In the genomic region with DNA sequence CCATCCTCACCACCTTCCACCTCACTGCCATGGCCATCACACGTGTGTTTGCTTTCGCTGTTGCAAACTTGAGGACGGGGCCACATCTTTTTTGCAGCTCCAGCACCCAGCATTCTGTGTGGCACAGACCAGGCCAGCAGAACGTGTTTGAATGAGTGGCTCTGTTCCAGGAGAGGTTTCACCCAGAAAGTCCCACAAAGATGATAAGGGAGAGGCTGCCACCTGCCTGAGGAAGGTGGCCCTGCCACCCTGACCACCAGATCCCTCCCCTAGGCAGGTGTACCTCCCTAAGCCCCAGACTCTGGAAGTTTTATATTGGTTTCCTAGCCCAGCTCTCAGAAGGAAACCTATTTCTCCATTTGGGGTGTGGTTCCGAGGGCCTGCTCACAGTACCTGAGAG, we compare ENCODE assay signal across 11 cellular contexts.
DNase-seq lines count a peak whose midpoint lies in the region; ATAC-seq, FAIRE-seq and TF ChIP-seq lines count a peak whose summit lies in the region.
"Had no signal": no experiment of that assay in that cellular context is flagged by ENCODE, and none has a peak within 500 bp of the region (broad histone marks: within the 10 kb centered on the region; RNA-seq: fewer than 3 reads in every experiment).

No MANE protein-coding gene starts in this region.

- no peak overlapping the region for H3K4me2 ChIP-seq in GM12878 (ENCODE audit: control insufficient read depth, insufficient read depth)

- SMC1A ChIA-PET in GM12878 (lab: Charles Lee; ENCODE audit: uncharacterized antibody, unreplicated experiment): no interaction called here

- no peaks in the 10 kb centered on the region for H3K9me3 ChIP-seq in GM12878 (replicated peaks; ENCODE audit: control insufficient read depth, insufficient read depth, low read length)
- no peaks in the 10 kb centered on the region for H3K9me3 ChIP-seq in pancreas
- H3K9me3 ChIP-seq: adrenal gland had no signal

- TF ChIP-seq CTCF in GM12878 (IDR thresholded peaks at IDR 0.05 in 2 of 3, conservative IDR thresholded peaks at IDR 0.05 in 1 of 3; ENCODE audit: control insufficient read depth in 2 of 3, extremely low read depth in 1 of 3, insufficient read depth in 1 of 3, low read depth in 3 of 3, low read length in 3 of 3) (peak; percentile 15 to 61 (median 30); a peak in 4 of 6 replicates), pancreas (IDR thresholded peaks at IDR 0.05) (peak in 2 of 4 donors; percentile 17 to 25), HFFc6 (IDR thresholded peaks at IDR 0.05) (no peak)

- H3K4me3 ChIP-seq in GM12878: no peak overlapping the region
- no peak overlapping the region for H3K4me3 ChIP-seq in pancreas
- H3K4me3 ChIP-seq: adrenal gland had no signal

- H3K4me3 Mint-ChIP-seq in HFFc6: no peak overlapping the region

- H3K27me3 Mint-ChIP-seq in HFFc6 (ENCODE audit: insufficient read depth): peaks cover 15% of the 10 kb centered on the region

- no peak overlapping the region for H3K27ac Mint-ChIP-seq in HFFc6

- BruUV-seq in GM12878 (replicated peaks; lab: Mats Ljungman, UMichigan): no TSS peak

- no peaks in the 10 kb centered on the region; the same call in 1 of the 2 replicates for H3K9me3 Mint-ChIP-seq in HFFc6

- H3K27ac ChIP-seq in GM12878 (ENCODE audit: control insufficient read depth, insufficient read depth) (no peak overlapping the region), pancreas (no peak overlapping the region)

- CTCF ChIA-PET in GM12878 (lab: Yijun Ruan, JAX): interaction anchor here (0.5 to 1.7 kb wide), 4 partner anchors 77 to 506 kb away, joined by 3 to 4 read pairs (median 4); no protein-coding TSS in a partner anchor

- ATAC-seq in GM12878 (peak; percentile 69), pancreas (peak; percentile 18 to 55 (median 44)), HG03460 (IDR thresholded peaks at IDR 0.05; ENCODE audit: unreplicated experiment) (no peak)

- no peak for FAIRE-seq in GM12878 (lab: Jason Lieb, UNC)
- no peak for FAIRE-seq in pancreas (lab: Jason Lieb, UNC)
- FAIRE-seq: islet of Langerhans had no signal

- peak; percentile 30 for DNase-seq in NCI-H1436 treated with DMSO at 0.1 percent for 48 hours (lab: John Stamatoyannopoulos, UW)
- no peak for DNase-seq in NCI-H1436 (lab: John Stamatoyannopoulos, UW)
- DNase-seq in MV-4-11 (lab: John Stamatoyannopoulos, UW): peak; percentile 51
- no peak for DNase-seq in GM12878 (ENCODE audit: low read depth, low spot score)
- DNase-seq in pancreas: peak in 4 of 6 donors; percentile 28 to 56 (median 42)
- DNase-seq in stimulated activated CD4-positive, alpha-beta T cell treated with anti-CD3 and anti-CD28 coated beads, Interleukin-12 subunit alpha, Interleukin-12 subunit beta, amount 100 ng/mL, for 4 hours: no peak
- no peak for DNase-seq in HFFc6
- DNase-seq: GDM1 had no signal

- no peaks in the 10 kb centered on the region for H3K79me2 ChIP-seq in GM12878 (ENCODE audit: control insufficient read depth, insufficient read depth, low read length)

- H3K4me1 Mint-ChIP-seq in HFFc6 (ENCODE audit: low read depth): peaks cover 7% of the 10 kb centered on the region; the same call in 1 of the 2 replicates

- intact Hi-C loops in GM12878 (cut with micrococcal nuclease; ENCODE audit: unreplicated experiment) (loop anchor here (1.0 kb wide), 1 partner anchor 244 kb away; no protein-coding TSS in a partner anchor), pancreas (cut with DNase I) (no loop called here)

- no peak for TF ChIP-seq POLR2A in GM12878 (IDR thresholded peaks at IDR 0.05; ENCODE audit: low read depth, low read length)

- 4% methylated on average over 5 of the region's 5 CpGs for WGBS in GM12878 (ENCODE audit: insufficient coverage, insufficient replicate concordance, low lambda C conversion rate, missing lambda C conversion rate)
- WGBS in pancreas, 2 donors: 61 to 63% methylated on average over 5 of the region's 5 CpGs

- peaks cover 0 to 3% of the 10 kb centered on the region in 2 experiments; a peak in 2 of 4 replicates for H3K27me3 ChIP-seq in GM12878 (replicated peaks in 1 of 2; ENCODE audit: control insufficient read depth in 2 of 2, insufficient read depth in 2 of 2, low read length in 1 of 2)
- H3K27me3 ChIP-seq in pancreas: no peaks in the 10 kb centered on the region
- H3K27me3 ChIP-seq: adrenal gland had no signal

- in situ Hi-C loops in GM12878 (cut with MboI): no loop called here

- H3K36me3 Mint-ChIP-seq in HFFc6 (ENCODE audit: low read depth): no peaks in the 10 kb centered on the region; the same call in 1 of the 2 replicates

- H3K9ac ChIP-seq in GM12878 (ENCODE audit: control insufficient read depth, insufficient read depth, low read length): no peak overlapping the region

- H3K36me3 ChIP-seq in GM12878 (ENCODE audit: control insufficient read depth in 2 of 2, insufficient read depth in 2 of 2, low read length in 1 of 2) (no peaks in the 10 kb centered on the region), pancreas (no peaks in the 10 kb centered on the region)
- H3K36me3 ChIP-seq: adrenal gland had no signal

- TF ChIP-seq RAD21 in GM12878 (IDR thresholded peaks at IDR 0.05; ENCODE audit: insufficient read depth, low read depth, low read length): peak; percentile 34; the same call in 1 of the 2 replicates

- POLR2A ChIA-PET in GM12878 (lab: Charles Lee): no interaction called here

- H3K4me1 ChIP-seq in GM12878 (ENCODE audit: control insufficient read depth, insufficient read depth, low read length) (no peaks in the 10 kb centered on the region), pancreas (peaks cover 10 to 27% (median 15%) of the 10 kb centered on the region in 3 donors)
- H3K4me1 ChIP-seq: adrenal gland had no signal

- no peak overlapping the region for H2AFZ ChIP-seq in GM12878 (ENCODE audit: control insufficient read depth, low read depth, low read length)

- no peaks in the 10 kb centered on the region for H4K20me1 ChIP-seq in GM12878 (ENCODE audit: control insufficient read depth, insufficient read depth)

- RAD21 ChIA-PET in GM12878 (lab: Charles Lee; ENCODE audit: unreplicated experiment): interaction anchor here (0.9 kb wide), 1 partner anchor 197 kb away, joined by 3 read pairs; no protein-coding TSS in a partner anchor

- no peak for TF ChIP-seq EP300 in GM12878 (IDR thresholded peaks at IDR 0.05; ENCODE audit: borderline replicate concordance in 1 of 2, control insufficient read depth in 1 of 2, low read depth in 2 of 2, low read length in 2 of 2)

TF ChIP-seq in GM12878, 131 proteins besides CTCF, POLR2A, EP300 and RAD21 (continues in another document):
- TF ChIP-seq CBX5 (IDR thresholded peaks at IDR 0.05; ENCODE audit: low read depth): no peak
- TF ChIP-seq CHD1 (IDR thresholded peaks at IDR 0.05; ENCODE audit: low read depth, low read length): no peak
- no peak for TF ChIP-seq FOXM1 (IDR thresholded peaks at IDR 0.05; ENCODE audit: low read depth, low read length)
- peak; percentile 57; the same call in 1 of the 2 replicates for TF ChIP-seq SMC3 (IDR thresholded peaks at IDR 0.05; ENCODE audit: borderline replicate concordance, low read length)
- TF ChIP-seq KDM1A (IDR thresholded peaks at IDR 0.05; ENCODE audit: borderline replicate concordance): no peak
- no peak for TF ChIP-seq SRF (IDR thresholded peaks at IDR 0.05; ENCODE audit: low read depth in 2 of 2, low read length in 2 of 2)
- TF ChIP-seq, protein P1, sequence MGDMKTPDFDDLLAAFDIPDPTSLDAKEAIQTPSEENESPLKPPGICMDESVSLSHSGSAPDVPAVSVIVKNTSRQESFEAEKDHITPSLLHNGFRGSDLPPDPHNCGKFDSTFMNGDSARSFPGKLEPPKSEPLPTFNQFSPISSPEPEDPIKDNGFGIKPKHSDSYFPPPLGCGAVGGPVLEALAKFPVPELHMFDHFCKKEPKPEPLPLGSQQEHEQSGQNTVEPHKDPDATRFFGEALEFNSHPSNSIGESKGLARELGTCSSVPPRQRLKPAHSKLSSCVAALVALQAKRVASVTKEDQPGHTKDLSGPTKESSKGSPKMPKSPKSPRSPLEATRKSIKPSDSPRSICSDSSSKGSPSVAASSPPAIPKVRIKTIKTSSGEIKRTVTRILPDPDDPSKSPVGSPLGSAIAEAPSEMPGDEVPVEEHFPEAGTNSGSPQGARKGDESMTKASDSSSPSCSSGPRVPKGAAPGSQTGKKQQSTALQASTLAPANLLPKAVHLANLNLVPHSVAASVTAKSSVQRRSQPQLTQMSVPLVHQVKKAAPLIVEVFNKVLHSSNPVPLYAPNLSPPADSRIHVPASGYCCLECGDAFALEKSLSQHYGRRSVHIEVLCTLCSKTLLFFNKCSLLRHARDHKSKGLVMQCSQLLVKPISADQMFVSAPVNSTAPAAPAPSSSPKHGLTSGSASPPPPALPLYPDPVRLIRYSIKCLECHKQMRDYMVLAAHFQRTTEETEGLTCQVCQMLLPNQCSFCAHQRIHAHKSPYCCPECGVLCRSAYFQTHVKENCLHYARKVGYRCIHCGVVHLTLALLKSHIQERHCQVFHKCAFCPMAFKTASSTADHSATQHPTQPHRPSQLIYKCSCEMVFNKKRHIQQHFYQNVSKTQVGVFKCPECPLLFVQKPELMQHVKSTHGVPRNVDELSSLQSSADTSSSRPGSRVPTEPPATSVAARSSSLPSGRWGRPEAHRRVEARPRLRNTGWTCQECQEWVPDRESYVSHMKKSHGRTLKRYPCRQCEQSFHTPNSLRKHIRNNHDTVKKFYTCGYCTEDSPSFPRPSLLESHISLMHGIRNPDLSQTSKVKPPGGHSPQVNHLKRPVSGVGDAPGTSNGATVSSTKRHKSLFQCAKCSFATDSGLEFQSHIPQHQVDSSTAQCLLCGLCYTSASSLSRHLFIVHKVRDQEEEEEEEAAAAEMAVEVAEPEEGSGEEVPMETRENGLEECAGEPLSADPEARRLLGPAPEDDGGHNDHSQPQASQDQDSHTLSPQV (IDR thresholded peaks at IDR 0.05): no peak
- no peak for TF ChIP-seq NBN (IDR thresholded peaks at IDR 0.05)
- no peak for TF ChIP-seq SIN3A (IDR thresholded peaks at IDR 0.05; ENCODE audit: low read depth, low read length)
- no peak for TF ChIP-seq CREM (IDR thresholded peaks at IDR 0.05; ENCODE audit: low read depth)
- TF ChIP-seq RUNX3 (IDR thresholded peaks at IDR 0.05; ENCODE audit: low read length): no peak
- no peak for TF ChIP-seq MYC (IDR thresholded peaks at IDR 0.05; ENCODE audit: insufficient read depth, insufficient read length, insufficient replicate concordance, low read length, severe bottlenecking)
- no peak for TF ChIP-seq KLF5 (IDR thresholded peaks at IDR 0.05; ENCODE audit: partially characterized antibody)
- TF ChIP-seq, protein P2, sequence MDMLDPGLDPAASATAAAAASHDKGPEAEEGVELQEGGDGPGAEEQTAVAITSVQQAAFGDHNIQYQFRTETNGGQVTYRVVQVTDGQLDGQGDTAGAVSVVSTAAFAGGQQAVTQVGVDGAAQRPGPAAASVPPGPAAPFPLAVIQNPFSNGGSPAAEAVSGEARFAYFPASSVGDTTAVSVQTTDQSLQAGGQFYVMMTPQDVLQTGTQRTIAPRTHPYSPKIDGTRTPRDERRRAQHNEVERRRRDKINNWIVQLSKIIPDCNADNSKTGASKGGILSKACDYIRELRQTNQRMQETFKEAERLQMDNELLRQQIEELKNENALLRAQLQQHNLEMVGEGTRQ (IDR thresholded peaks at IDR 0.05; ENCODE audit: borderline replicate concordance, low read depth, low read length): no peak
- TF ChIP-seq PAX5 (IDR thresholded peaks at IDR 0.05; ENCODE audit: borderline replicate concordance, low read depth, low read length): peak; percentile 43; the same call in 1 of the 2 replicates

Comparison
In these comparisons a context has a peak if more than half of its experiments do, and no peak if none do; other contexts are left out.
1. DNase-seq: peak in NCI-H1436 treated with DMSO at 0.1 percent for 48 hours (single experiment), MV-4-11 (single experiment) and pancreas (4 of 6); none in NCI-H1436 (single experiment), GM12878 (single experiment), stimulated activated CD4-positive, alpha-beta T cell treated with anti-CD3 and anti-CD28 coated beads, Interleukin-12 subunit alpha, Interleukin-12 subunit beta, amount 100 ng/mL, for 4 hours (single experiment) and HFFc6 (single experiment).